Comparison of ENCODE assay signal across 8 cellular contexts in genomic region chr6:89830385-89830809, GRCh38. TPM values are rescaled to one million over a fixed set of nuclear protein-coding genes. Genes with fewer than 3 reads are reported as not detected.
DNase-seq lines count a peak whose midpoint lies in the region; ATAC-seq, FAIRE-seq and TF ChIP-seq lines count a peak whose summit lies in the region.

No MANE protein-coding gene starts in this region.

- WGBS in iPS DF 6.9 (ENCODE audit: insufficient coverage, insufficient read length), result no CpG with 5 or more reads among the region's 8 CpGs
- 7 to 15% (median 11%) methylated on average over 8 of the region's 8 CpGs for WGBS in stomach, 5 donors

- DNase-seq in NCI-H146 treated with DMSO at 0.1 percent for 48 hours (lab: John Stamatoyannopoulos, UW; ENCODE audit: unreplicated experiment), result peak; percentile 26
- DNase-seq in NCI-H146 (lab: John Stamatoyannopoulos, UW), result no peak
- no peak for DNase-seq in T-helper 17 cell
- no peak for DNase-seq in iPS DF 6.9 (ENCODE audit: low read depth, low spot score)
- no peak for DNase-seq in stomach
- DNase-seq in urothelium cell line (ENCODE audit: low spot score), result no peak

- TF ChIP-seq CTCF in stomach (IDR thresholded peaks at IDR 0.05), result no peak

- peaks cover 6% of the 10 kb centered on the region for H3K36me3 Mint-ChIP-seq in T-helper 17 cell (ENCODE audit: low read depth)

- peak overlapping the region; percentile 99 for H3K4me3 Mint-ChIP-seq in T-helper 17 cell

- peak overlapping the region; percentile 88 for H3K27ac Mint-ChIP-seq in T-helper 17 cell

- H3K36me3 ChIP-seq in iPS DF 6.9 (ENCODE audit: control insufficient read depth, insufficient read depth, low read length), result peaks cover 5% of the 10 kb centered on the region; the same call in 1 of the 2 replicates
- peaks cover 10 to 24% (median 21%) of the 10 kb centered on the region in 4 donors for H3K36me3 ChIP-seq in stomach

- no peak for FAIRE-seq in urothelium cell line (lab: Jason Lieb, UNC)

- no peaks in the 10 kb centered on the region for H3K4me1 ChIP-seq in iPS DF 6.9 (ENCODE audit: control insufficient read depth, insufficient read depth, low read length)
- H3K4me1 ChIP-seq in stomach, result peaks cover 7 to 25% (median 19%) of the 10 kb centered on the region in 4 donors

- no peak for TF ChIP-seq POLR2A in stomach (IDR thresholded peaks at IDR 0.05)

- H3K27me3 ChIP-seq in iPS DF 6.9 (ENCODE audit: control insufficient read depth, insufficient read depth, low read length) (no peaks in the 10 kb centered on the region), stomach (no peaks in the 10 kb centered on the region)

- H3K4me1 Mint-ChIP-seq in T-helper 17 cell, result peaks cover 31% of the 10 kb centered on the region

- no peak for TF ChIP-seq EP300 in stomach (IDR thresholded peaks at IDR 0.05)

- ATAC-seq in T-helper 17 cell (no peak), HG03571 (IDR thresholded peaks at IDR 0.05; ENCODE audit: unreplicated experiment) (no peak), GM19395 (IDR thresholded peaks at IDR 0.05; ENCODE audit: unreplicated experiment) (no peak)

- intact Hi-C loops in stomach (cut with DNase I; ENCODE audit: low total_unique reads), result no loop called here

- H3K27ac ChIP-seq in iPS DF 6.9 (ENCODE audit: low read length), result no peak overlapping the region
- peak overlapping the region in 4 of 5 donors; percentile 85 to 89 (median 88) for H3K27ac ChIP-seq in stomach

- no peaks in the 10 kb centered on the region for H3K27me3 Mint-ChIP-seq in T-helper 17 cell

- H3K4me3 ChIP-seq in iPS DF 6.9 (ENCODE audit: low read length) (peak overlapping the region; percentile 88; the same call in 1 of the 2 replicates), stomach (peak overlapping the region; percentile 86 to 94 (median 93))

- H3K9me3 ChIP-seq in T-helper 17 cell (ENCODE audit: control insufficient read depth, low read length, poor library complexity, severe bottlenecking), result no peaks in the 10 kb centered on the region
- no peaks in the 10 kb centered on the region for H3K9me3 ChIP-seq in iPS DF 6.9 (ENCODE audit: control insufficient read depth, insufficient read depth, low read length)
- no peaks in the 10 kb centered on the region for H3K9me3 ChIP-seq in stomach

RNA-seq across cellular contexts. Expression of gene CASP8AP2, which starts 0.7 kb away (rescaled TPM):
- total RNA-seq in T-helper 17 cell (10 to 100 TPM; 28.2 to 31.7 TPM), stomach (10 to 100 TPM in 4 of 5 donors, 1 to 10 TPM in 1; 4.3 to 35.3 (median 20.2) TPM)
- polyA plus RNA-seq in stomach, result 1 to 10 TPM; 3.1 to 6.6 (median 4.9) TPM

RNA-seq across cellular contexts. Expression of gene MDN1, which starts 10.8 kb away (rescaled TPM):
- total RNA-seq in T-helper 17 cell, result 10 to 100 TPM; 51.2 to 53.1 TPM
- total RNA-seq in stomach, result 10 to 100 TPM; 12.3 to 69.2 (median 28.3) TPM
- 10 to 100 TPM in 1 of 3 donors, 1 to 10 TPM in 2; 5.5 to 19.5 (median 9.9) TPM for polyA plus RNA-seq in stomach
